Comparison of ENCODE assay signal across 1 cellular context in the genomic region with DNA sequence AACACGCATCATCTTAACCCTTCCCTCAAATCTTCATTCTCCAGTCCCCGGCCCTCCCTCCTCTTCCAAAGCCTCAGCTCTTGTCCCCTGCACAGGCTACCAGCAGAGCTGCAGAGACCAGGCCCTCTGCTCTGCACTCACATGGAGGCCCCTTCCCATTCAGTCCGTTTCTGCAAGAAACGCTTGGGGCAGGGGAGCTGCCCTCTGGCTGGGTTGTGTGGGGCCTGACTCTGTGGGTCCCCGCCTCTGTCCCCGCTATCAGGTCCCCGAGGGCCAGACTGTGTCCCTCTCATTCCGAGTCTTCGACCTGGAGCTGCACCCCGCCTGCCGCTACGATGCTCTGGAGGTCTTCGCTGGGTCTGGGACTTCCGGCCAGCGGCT.
TF ChIP-seq lines count a peak whose summit lies in the region.

No MANE protein-coding gene starts in this region.

TF ChIP-seq in GM12878, 131 proteins besides CTCF, POLR2A, EP300 and RAD21:
- TF ChIP-seq CBFB (IDR thresholded peaks at IDR 0.05; ENCODE audit: low read depth) (no peak), HCFC1 (IDR thresholded peaks at IDR 0.05; ENCODE audit: low read length) (no peak), CHD2 (IDR thresholded peaks at IDR 0.05; ENCODE audit: borderline replicate concordance, low read depth, low read length) (0 out of 2 replicates have a peak, but pooled peaks have one; percentile 34), SP1 (IDR thresholded peaks at IDR 0.05; ENCODE audit: low read depth, low read length) (no peak), EZH2 (IDR thresholded peaks at IDR 0.05; ENCODE audit: borderline replicate concordance, control insufficient read depth, low read depth, low read length) (no peak), GABPA (IDR thresholded peaks at IDR 0.05; ENCODE audit: low read depth) (no peak), ZNF592 (IDR thresholded peaks at IDR 0.05) (no peak)
- TF ChIP-seq, protein P1, sequence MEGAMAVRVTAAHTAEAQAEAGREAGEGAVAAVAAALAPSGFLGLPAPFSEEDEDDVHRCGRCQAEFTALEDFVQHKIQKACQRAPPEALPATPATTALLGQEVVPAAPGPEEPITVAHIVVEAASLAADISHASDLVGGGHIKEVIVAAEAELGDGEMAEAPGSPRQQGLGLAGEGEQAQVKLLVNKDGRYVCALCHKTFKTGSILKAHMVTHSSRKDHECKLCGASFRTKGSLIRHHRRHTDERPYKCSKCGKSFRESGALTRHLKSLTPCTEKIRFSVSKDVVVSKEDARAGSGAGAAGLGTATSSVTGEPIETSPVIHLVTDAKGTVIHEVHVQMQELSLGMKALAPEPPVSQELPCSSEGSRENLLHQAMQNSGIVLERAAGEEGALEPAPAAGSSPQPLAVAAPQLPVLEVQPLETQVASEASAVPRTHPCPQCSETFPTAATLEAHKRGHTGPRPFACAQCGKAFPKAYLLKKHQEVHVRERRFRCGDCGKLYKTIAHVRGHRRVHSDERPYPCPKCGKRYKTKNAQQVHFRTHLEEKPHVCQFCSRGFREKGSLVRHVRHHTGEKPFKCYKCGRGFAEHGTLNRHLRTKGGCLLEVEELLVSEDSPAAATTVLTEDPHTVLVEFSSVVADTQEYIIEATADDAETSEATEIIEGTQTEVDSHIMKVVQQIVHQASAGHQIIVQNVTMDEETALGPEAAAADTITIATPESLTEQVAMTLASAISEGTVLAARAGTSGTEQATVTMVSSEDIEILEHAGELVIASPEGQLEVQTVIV (IDR thresholded peaks at IDR 0.05; ENCODE audit: borderline replicate concordance, partially characterized antibody), result no peak
